In the genomic region with DNA sequence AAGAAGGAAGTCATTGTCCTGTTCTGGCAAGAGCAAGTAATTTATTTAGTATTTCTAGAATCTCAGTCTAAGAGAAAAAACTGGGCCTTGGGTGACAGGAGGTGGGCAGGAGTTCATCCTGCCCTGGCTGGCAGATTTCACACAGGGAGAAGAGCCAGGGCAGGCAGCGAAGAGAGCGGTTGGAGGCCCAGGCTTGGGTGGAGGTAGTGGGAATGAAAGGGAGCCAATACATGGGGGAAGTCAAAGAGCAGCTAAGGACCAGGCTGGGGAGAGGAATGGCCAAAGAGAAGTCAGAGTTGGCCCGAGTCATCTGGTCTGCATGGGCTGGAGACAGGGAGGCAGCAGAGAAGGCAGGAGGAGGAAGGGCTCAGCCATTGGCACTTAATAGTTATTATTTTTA, we compare ENCODE assay signal across 31 cellular contexts. TPM values are rescaled to one million over a fixed set of nuclear protein-coding genes. Genes with fewer than 3 reads are reported as not detected.
"Had no signal": no experiment of that assay in that cellular context is flagged by ENCODE, and none has a peak within 500 bp of the region (broad histone marks: within the 10 kb centered on the region; RNA-seq: fewer than 3 reads in every experiment).

No MANE protein-coding gene starts in this region.

- FAIRE-seq: endometrium, frontal cortex, islet of Langerhans, TTC549 had no signal

- H3K27ac Mint-ChIP-seq: activated naive CD8-positive, alpha-beta T cell; natural killer cell treated with Interleukin-12 subunit alpha and Interleukin-12 subunit beta and Interleukin-15 and Interleukin-18, amount 100 ng/mL, for 72 hours; stimulated activated naive B cell treated with anti-CD40 and anti-IgM and Interleukin-4, amounts not matched to agents 10 μg/mL and 1 μg/mL and 100 μg/mL, for 72 hours had no signal

- DNase-seq: activated CD4-positive, alpha-beta T cell treated with anti-CD3 and anti-CD28 coated beads for 4 hours; activated CD4-positive, alpha-beta T cell treated with anti-CD3 and anti-CD28 coated beads, Interleukin-2, amount 50 U/mL, for 48 hours; activated CD8-positive, alpha-beta memory T cell treated with anti-CD3 and anti-CD28 coated beads for 24 hours; activated effector memory CD4-positive, alpha-beta T cell treated with Interleukin-2 at 50 U/mL for 16 hours; activated naive CD4-positive, alpha-beta T cell treated with Interleukin-2 at 50 U/mL for 16 hours; effector CD8-positive, alpha-beta T cell; glutamatergic neuron; left lung; lower lobe of right lung; mucosa of descending colon; right cardiac atrium; stimulated activated CD4-positive, alpha-beta T cell treated with anti-CD3 and anti-CD28 coated beads, Interleukin-15, amount 100 ng/mL, for 24 hours; stimulated activated CD4-positive, alpha-beta T cell treated with anti-CD3 and anti-CD28 coated beads, Interleukin-2, amount 100 ng/mL, for 24 hours; stimulated activated naive B cell treated with anti-CD40 and anti-IgM and Interleukin-4, amounts not matched to agents 10 μg/mL and 1 μg/mL and 100 μg/mL, for 72 hours; stomach had no signal

- H3K27ac ChIP-seq: ascending aorta, brain microvascular endothelial cell, epithelial cell of prostate, left lung, lower lobe of right lung, stomach, suprapubic skin, tibial nerve, VCaP had no signal

- H3K4me3 ChIP-seq: adrenal gland, ascending aorta, left lung, lower lobe of right lung, mucosa of descending colon, stomach, suprapubic skin, tibial nerve had no signal

- H3K4me1 ChIP-seq: ascending aorta, left lung, lower lobe of right lung, stomach, suprapubic skin had no signal

- H3K27me3 ChIP-seq: adrenal gland, ascending aorta, brain microvascular endothelial cell, left lung, stomach, suprapubic skin, tibial nerve had no signal

- H3K36me3 ChIP-seq: adrenal gland, ascending aorta, brain microvascular endothelial cell, left lung, lower lobe of right lung, stomach, suprapubic skin, tibial nerve had no signal

- H3K4me3 Mint-ChIP-seq: activated naive CD8-positive, alpha-beta T cell; natural killer cell treated with Interleukin-12 subunit alpha and Interleukin-12 subunit beta and Interleukin-15 and Interleukin-18, amount 100 ng/mL, for 72 hours; stimulated activated naive B cell treated with anti-CD40 and anti-IgM and Interleukin-4, amounts not matched to agents 10 μg/mL and 1 μg/mL and 100 μg/mL, for 72 hours had no signal

- H3K9me3 ChIP-seq: adrenal gland, ascending aorta, left lung, lower lobe of right lung, mucosa of descending colon, stomach, suprapubic skin, tibial nerve had no signal

- H3K9me3 Mint-ChIP-seq: natural killer cell treated with Interleukin-12 subunit alpha and Interleukin-12 subunit beta and Interleukin-15 and Interleukin-18, amount 100 ng/mL, for 72 hours; stimulated activated naive B cell treated with anti-CD40 and anti-IgM and Interleukin-4, amounts not matched to agents 10 μg/mL and 1 μg/mL and 100 μg/mL, for 72 hours had no signal

- H3K36me3 Mint-ChIP-seq: activated naive CD8-positive, alpha-beta T cell; natural killer cell treated with Interleukin-12 subunit alpha and Interleukin-12 subunit beta and Interleukin-15 and Interleukin-18, amount 100 ng/mL, for 72 hours; stimulated activated naive B cell treated with anti-CD40 and anti-IgM and Interleukin-4, amounts not matched to agents 10 μg/mL and 1 μg/mL and 100 μg/mL, for 72 hours had no signal

RNA-seq across cellular contexts. Expression of gene HECW1, which starts 51.4 kb away (rescaled TPM):
- total RNA-seq: ascending aorta; cardiac septum; dermis microvascular lymphatic vessel endothelial cell; myocyte; natural killer cell treated with Interleukin-12 subunit alpha and Interleukin-12 subunit beta and Interleukin-15 and Interleukin-18, amount 100 ng/mL, for 72 hours; right cardiac atrium had no signal
